Comparison of ENCODE assay signal across 12 cellular contexts in genomic region chr10:71745659-71746250, GRCh38. TPM values are rescaled to one million over a fixed set of nuclear protein-coding genes. Genes with fewer than 3 reads are reported as not detected.
A peak's percentile ranks its signal among the peaks of the same experiment; 100 is the strongest.
DNase-seq lines count a peak whose midpoint lies in the region; ATAC-seq, FAIRE-seq and TF ChIP-seq lines count a peak whose summit lies in the region.
"Had no signal": no experiment of that assay in that cellular context is flagged by ENCODE, and none has a peak within 500 bp of the region (broad histone marks: within the 10 kb centered on the region; RNA-seq: fewer than 3 reads in every experiment).

No MANE protein-coding gene starts in this region.

- H3K4me2 ChIP-seq in OCI-LY7 (ENCODE audit: low read length) (peak overlapping the region; percentile 73; the same call in 1 of the 2 replicates), neural progenitor cell (no peak overlapping the region)

- peak overlapping the region; percentile 96 for H3K27ac Mint-ChIP-seq in CD4-positive, alpha-beta T cell
- peak overlapping the region; percentile 37 for H3K27ac Mint-ChIP-seq in neural progenitor cell
- H3K27ac Mint-ChIP-seq: H9 had no signal

- H3K4me1 ChIP-seq in OCI-LY7 (ENCODE audit: insufficient read depth, low read length, poor library complexity, severe bottlenecking): peaks cover 50% of the 10 kb centered on the region
- peaks cover 99% of the 10 kb centered on the region for H3K4me1 ChIP-seq in effector memory CD4-positive, alpha-beta T cell (ENCODE audit: control insufficient read depth, insufficient read depth, low read length, poor library complexity, severe bottlenecking)
- H3K4me1 ChIP-seq in neural progenitor cell: peaks cover 5% of the 10 kb centered on the region

- no peak for TF ChIP-seq CTCF in CD4-positive, alpha-beta T cell (IDR thresholded peaks at IDR 0.05)
- no peak for TF ChIP-seq CTCF in OCI-LY7 (conservative IDR thresholded peaks at IDR 0.05; ENCODE audit: low read length)
- no peak for TF ChIP-seq CTCF in neural progenitor cell (IDR thresholded peaks at IDR 0.05)

- H3K36me3 Mint-ChIP-seq in CD4-positive, alpha-beta T cell (ENCODE audit: low read depth): peaks cover 22% of the 10 kb centered on the region
- H3K36me3 Mint-ChIP-seq in neural progenitor cell: no peaks in the 10 kb centered on the region

- H3K4me3 ChIP-seq in OCI-LY7 (ENCODE audit: low read depth, low read length, poor library complexity, severe bottlenecking) (no peak overlapping the region), neural progenitor cell (no peak overlapping the region)
- peak overlapping the region; percentile 24 for H3K4me3 ChIP-seq in effector memory CD4-positive, alpha-beta T cell (ENCODE audit: insufficient read depth, low read depth, low read length, poor library complexity, severe bottlenecking)

- peak overlapping the region; percentile 75 for H3K27ac ChIP-seq in CD4-positive, alpha-beta T cell (ENCODE audit: low read depth, low read length)
- H3K27ac ChIP-seq in OCI-LY7 (ENCODE audit: low read depth, low read length, poor library complexity, severe bottlenecking) (no peak overlapping the region), neural progenitor cell (no peak overlapping the region)
- H3K27ac ChIP-seq in effector memory CD4-positive, alpha-beta T cell (ENCODE audit: insufficient read depth, low read length, poor library complexity, severe bottlenecking): peak overlapping the region; percentile 78
- H3K27ac ChIP-seq: brain microvascular endothelial cell had no signal

- no peaks in the 10 kb centered on the region for H3K27me3 Mint-ChIP-seq in CD4-positive, alpha-beta T cell
- peaks cover 7% of the 10 kb centered on the region for H3K27me3 Mint-ChIP-seq in neural progenitor cell (ENCODE audit: insufficient read depth, low read depth)

- no peaks in the 10 kb centered on the region for H3K36me3 ChIP-seq in OCI-LY7 (ENCODE audit: insufficient read depth, low read length)
- H3K36me3 ChIP-seq in effector memory CD4-positive, alpha-beta T cell (ENCODE audit: control insufficient read depth, insufficient read depth, low read length): peaks cover 12% of the 10 kb centered on the region
- no peaks in the 10 kb centered on the region for H3K36me3 ChIP-seq in neural progenitor cell
- H3K36me3 ChIP-seq: brain microvascular endothelial cell had no signal

- no peak for DNase-seq in CD4-positive, alpha-beta T cell
- DNase-seq in OCI-LY7 (ENCODE audit: low spot score): no peak
- no peak for DNase-seq in effector memory CD4-positive, alpha-beta T cell
- DNase-seq in neural progenitor cell (ENCODE audit: low spot score): no peak
- DNase-seq in amygdala (lab: John Stamatoyannopoulos, UW): no peak
- no peak for DNase-seq in urothelium cell line (ENCODE audit: low spot score)
- no peak for DNase-seq in NCI-H1048 (lab: John Stamatoyannopoulos, UW)
- DNase-seq: brain microvascular endothelial cell, NCI-H187 had no signal

- H3K9me2 ChIP-seq in OCI-LY7 (ENCODE audit: insufficient read depth, low read length): no peaks in the 10 kb centered on the region

- H3K79me2 ChIP-seq in OCI-LY7 (ENCODE audit: insufficient read depth, low read depth, low read length) (no peaks in the 10 kb centered on the region), neural progenitor cell (ENCODE audit: low read depth) (no peaks in the 10 kb centered on the region)

- POLR2A ChIA-PET in CD4-positive, alpha-beta T cell (lab: Charles Lee): interaction anchor here (2.8 to 19.3 kb wide), 3 partner anchors 11 to 22 kb away, joined by 12 to 416 read pairs (median 252); partner anchors contain the start of gene VSIR
- POLR2A ChIA-PET in OCI-LY7 (lab: Charles Lee): interaction anchor here (0.5 to 1.0 kb wide), 2 partner anchors 10 to 574 kb away, joined by 3 read pairs; no protein-coding TSS in a partner anchor

- no peaks in the 10 kb centered on the region for H3K27me3 ChIP-seq in CD4-positive, alpha-beta T cell (ENCODE audit: control insufficient read depth, insufficient read depth, low read length)
- no peaks in the 10 kb centered on the region for H3K27me3 ChIP-seq in effector memory CD4-positive, alpha-beta T cell (replicated peaks; ENCODE audit: control insufficient read depth, insufficient read depth, low read length, poor library complexity, severe bottlenecking)
- no peaks in the 10 kb centered on the region for H3K27me3 ChIP-seq in neural progenitor cell
- H3K27me3 ChIP-seq: brain microvascular endothelial cell had no signal

- CTCF ChIA-PET in CD4-positive, alpha-beta T cell (lab: Charles Lee): interaction anchor here (1.2 to 4.8 kb wide), 2 partner anchors 21 to 27 kb away, joined by 3 to 27 read pairs; partner anchors contain the start of gene VSIR
- CTCF ChIA-PET in OCI-LY7 (lab: Charles Lee; ENCODE audit: unreplicated experiment): no interaction called here

- H2AFZ ChIP-seq in OCI-LY7 (ENCODE audit: low read length) (no peak overlapping the region), neural progenitor cell (replicated peaks) (no peak overlapping the region)

- BruUV-seq in OCI-LY7 (replicated peaks; lab: Mats Ljungman, UMichigan): no TSS peak

- no peaks in the 10 kb centered on the region for H3F3A ChIP-seq in neural progenitor cell (ENCODE audit: low read depth)

- H3K9me3 Mint-ChIP-seq in CD4-positive, alpha-beta T cell: no peaks in the 10 kb centered on the region
- H3K9me3 Mint-ChIP-seq in neural progenitor cell: no peaks in the 10 kb centered on the region

- no peaks in the 10 kb centered on the region for H3K9me3 ChIP-seq in CD4-positive, alpha-beta T cell (ENCODE audit: control insufficient read depth, low read length)
- no peaks in the 10 kb centered on the region for H3K9me3 ChIP-seq in OCI-LY7 (ENCODE audit: low read length)
- H3K9me3 ChIP-seq in effector memory CD4-positive, alpha-beta T cell (ENCODE audit: control insufficient read depth, low read length): no peaks in the 10 kb centered on the region
- H3K9me3 ChIP-seq in neural progenitor cell (ENCODE audit: low read depth): no peaks in the 10 kb centered on the region

- peaks cover 100% of the 10 kb centered on the region for H3K4me1 Mint-ChIP-seq in CD4-positive, alpha-beta T cell (ENCODE audit: low read depth)
- H3K4me1 Mint-ChIP-seq in neural progenitor cell: peaks cover 30% of the 10 kb centered on the region

- peak overlapping the region; percentile 68 for H3K4me3 Mint-ChIP-seq in CD4-positive, alpha-beta T cell
- H3K4me3 Mint-ChIP-seq in neural progenitor cell: no peak overlapping the region
- H3K4me3 Mint-ChIP-seq: H9 had no signal

- intact Hi-C loops in CD4-positive, alpha-beta T cell (cut with DNase I, micrococcal nuclease): no loop called here
- intact Hi-C loops in OCI-LY7 (cut with micrococcal nuclease; ENCODE audit: unreplicated experiment): no loop called here

- no peak for FAIRE-seq in urothelium cell line (lab: Jason Lieb, UNC)

- H3K9ac ChIP-seq in neural progenitor cell: no peak overlapping the region

- H4K20me1 ChIP-seq in OCI-LY7 (ENCODE audit: insufficient read depth, low read length) (no peaks in the 10 kb centered on the region), neural progenitor cell (ENCODE audit: low read depth) (no peaks in the 10 kb centered on the region)

- no peak for ATAC-seq in CD4-positive, alpha-beta T cell (ENCODE audit: poor library complexity)
- ATAC-seq in GM21381 (IDR thresholded peaks at IDR 0.05; ENCODE audit: unreplicated experiment): no peak

RNA-seq across cellular contexts. Expression of gene C10orf105, which starts 26.2 kb away (rescaled TPM):
- total RNA-seq in CD4-positive, alpha-beta T cell: under 1 TPM; 0.25 to 0.36 TPM
- 0.09 TPM in 1 of 2 replicates, not detected in the other for total RNA-seq in OCI-LY7 (2014; rRNA removed; shearing (Covaris generic))
- total RNA-seq in OCI-LY7 (2022) (0.09 and 0.15 TPM in 2 replicates), neural progenitor cell (ENCODE audit: low replicate concordance) (0.39 and 1.5 TPM in 2 replicates)
- total RNA-seq: esophagus mucosa had no signal

RNA-seq across cellular contexts. Expression of gene VSIR, which starts 27.6 kb away (rescaled TPM):
- 10 to 100 TPM; 86.2 to 91.4 TPM for total RNA-seq in CD4-positive, alpha-beta T cell
- 2.1 and 2.2 TPM in 2 replicates for total RNA-seq in OCI-LY7 (2014; rRNA removed; shearing (Covaris generic))
- 4.9 and 9.0 TPM in 2 replicates for total RNA-seq in OCI-LY7 (2022)
- 0.46 TPM in 1 of 2 replicates, not detected in the other for total RNA-seq in neural progenitor cell (ENCODE audit: low replicate concordance)

Comparison
In these comparisons a context has a peak if more than half of its experiments do, and no peak if none do; other contexts are left out.
1. H3K27ac ChIP-seq: peak in CD4-positive, alpha-beta T cell (single experiment) and effector memory CD4-positive, alpha-beta T cell (single experiment); none in OCI-LY7 (single experiment) and neural progenitor cell (single experiment).
2. RNA of gene VSIR, which starts 27.6 kb away (total RNA-seq): 86.2 to 91.4 TPM in CD4-positive, alpha-beta T cell; 2.1 to 9.0 TPM in OCI-LY7 and 0.46 TPM in neural progenitor cell; every median in the first group is over 4 times any median in the second.